1 cellular context compared by ENCODE assay signal in genomic region chr6:56875523-56875922, GRCh38.
TF ChIP-seq lines count a peak whose summit lies in the region.

No MANE protein-coding gene starts in this region.

TF ChIP-seq in HCT116, 20 proteins besides CTCF, POLR2A, EP300 and RAD21 (continued from another document):
- TF ChIP-seq CBX3 (IDR thresholded peaks at IDR 0.05; ENCODE audit: low read depth), result no peak
- no peak for TF ChIP-seq EZH2 (IDR thresholded peaks at IDR 0.05)
- no peak for TF ChIP-seq ZFX (IDR thresholded peaks at IDR 0.05)
- no peak for TF ChIP-seq CEBPB (IDR thresholded peaks at IDR 0.05; ENCODE audit: low read depth)
- TF ChIP-seq TCF7L2 (IDR thresholded peaks at IDR 0.05; ENCODE audit: borderline replicate concordance, extremely low read depth, insufficient read depth, insufficient read length), result no peak
- TF ChIP-seq ELF1 (IDR thresholded peaks at IDR 0.05; ENCODE audit: borderline replicate concordance, low read depth), result no peak
- no peak for TF ChIP-seq EGR1 (IDR thresholded peaks at IDR 0.05; ENCODE audit: low read depth)
- TF ChIP-seq EZH2phosphoT487 (IDR thresholded peaks at IDR 0.05; ENCODE audit: borderline replicate concordance), result no peak
- no peak for TF ChIP-seq YY1 (IDR thresholded peaks at IDR 0.05; ENCODE audit: extremely low read depth, insufficient replicate concordance, low read depth, low read length)
- TF ChIP-seq FOSL1 (IDR thresholded peaks at IDR 0.05; ENCODE audit: low read depth), result no peak
- TF ChIP-seq JUND (IDR thresholded peaks at IDR 0.05), result no peak
- no peak for TF ChIP-seq POLR2AphosphoS5 (IDR thresholded peaks at IDR 0.05; ENCODE audit: low read depth, low read length)
- TF ChIP-seq ATF3 (IDR thresholded peaks at IDR 0.05), result no peak
- no peak for TF ChIP-seq REST (IDR thresholded peaks at IDR 0.05; ENCODE audit: low read depth)
- no peak for TF ChIP-seq SP1 (IDR thresholded peaks at IDR 0.05; ENCODE audit: low read depth)
